31 cellular contexts compared by ENCODE assay signal in the genomic region with DNA sequence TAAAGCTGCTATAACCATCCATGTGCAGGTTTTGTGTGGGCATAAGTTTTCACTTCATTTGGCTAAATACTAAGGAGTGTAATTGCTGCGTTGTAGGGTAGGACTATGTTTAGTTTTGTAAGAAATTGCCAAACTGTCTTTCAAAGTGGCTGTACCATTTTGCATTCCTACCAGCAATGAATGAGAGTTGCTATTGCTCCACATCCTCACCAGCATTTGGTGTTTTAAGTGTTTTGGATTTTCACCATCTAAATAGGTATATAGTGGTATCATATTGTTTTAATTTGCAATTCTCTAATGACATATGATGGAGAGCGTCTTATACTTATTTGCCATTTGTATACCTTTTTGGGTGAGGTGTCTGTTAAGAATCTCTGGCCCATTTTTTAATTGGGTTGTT.
"Had no signal": no experiment of that assay in that cellular context is flagged by ENCODE, and none has a peak within 500 bp of the region (broad histone marks: within the 10 kb centered on the region; RNA-seq: fewer than 3 reads in every experiment).

No MANE protein-coding gene starts in this region.

- H3K27me3 ChIP-seq: neutrophil, ovary, right lobe of liver, sigmoid colon, stomach, thyroid gland, tibial nerve, upper lobe of left lung, vagina had no signal

- H3K36me3 ChIP-seq: neutrophil, ovary, right lobe of liver, thyroid gland had no signal

- FAIRE-seq: small intestine, urothelium cell line had no signal

- H3K27ac ChIP-seq: neutrophil, ovary, parathyroid adenoma, psoas muscle, right lobe of liver, sigmoid colon, stomach, thyroid gland, tibial nerve, upper lobe of left lung, vagina had no signal

- H3K27me3 Mint-ChIP-seq: naive thymus-derived CD8-positive, alpha-beta T cell; natural killer cell treated with Interleukin-12 subunit alpha and Interleukin-12 subunit beta and Interleukin-15 and Interleukin-18, amount 100 ng/mL, for 72 hours; progenitor cell of endocrine pancreas; stimulated activated naive B cell treated with anti-CD40 and anti-IgM and Interleukin-4, amounts not matched to agents 10 μg/mL and 1 μg/mL and 100 μg/mL, for 72 hours; stimulated activated naive CD8-positive, alpha-beta T cell treated with anti-CD3 and anti-CD28 coated beads, Interleukin-15, Interleukin-2, amounts not matched to agents 100 ng/mL and 50 ng/mL, for 24 hours had no signal

- H3K9me3 Mint-ChIP-seq: natural killer cell treated with Interleukin-12 subunit alpha and Interleukin-12 subunit beta and Interleukin-15 and Interleukin-18, amount 100 ng/mL, for 72 hours; stimulated activated effector memory CD8-positive, alpha-beta T cell treated with anti-CD3 and anti-CD28 coated beads, Interleukin-12 subunit alpha, Interleukin-12 subunit beta, amount 100 ng/mL, for 72 hours had no signal

- H3K27ac Mint-ChIP-seq: naive thymus-derived CD8-positive, alpha-beta T cell; natural killer cell treated with Interleukin-12 subunit alpha and Interleukin-12 subunit beta and Interleukin-15 and Interleukin-18, amount 100 ng/mL, for 72 hours; nephron progenitor cell; progenitor cell of endocrine pancreas; stimulated activated effector memory CD8-positive, alpha-beta T cell treated with anti-CD3 and anti-CD28 coated beads, Interleukin-12 subunit alpha, Interleukin-12 subunit beta, amount 100 ng/mL, for 72 hours; stimulated activated naive B cell treated with anti-CD40 and anti-IgM and Interleukin-4, amounts not matched to agents 10 μg/mL and 1 μg/mL and 100 μg/mL, for 72 hours; stimulated activated naive CD8-positive, alpha-beta T cell treated with anti-CD3 and anti-CD28 coated beads, Interleukin-15, Interleukin-2, amounts not matched to agents 100 ng/mL and 50 ng/mL, for 24 hours had no signal

- ATAC-seq: naive thymus-derived CD8-positive, alpha-beta T cell; natural killer cell treated with Interleukin-12 subunit alpha and Interleukin-12 subunit beta and Interleukin-15 and Interleukin-18, amount 100 ng/mL, for 72 hours; psoas muscle; right cardiac atrium; right lobe of liver; stimulated activated effector memory CD8-positive, alpha-beta T cell treated with anti-CD3 and anti-CD28 coated beads, Interleukin-12 subunit alpha, Interleukin-12 subunit beta, amount 100 ng/mL, for 72 hours; stimulated activated naive B cell treated with anti-CD40 and anti-IgM and Interleukin-4, amounts not matched to agents 10 μg/mL and 1 μg/mL and 100 μg/mL, for 72 hours had no signal

- H3K9me3 ChIP-seq: neutrophil, ovary, psoas muscle, right lobe of liver, sigmoid colon, stomach, thoracic aorta, thyroid gland, tibial nerve, upper lobe of left lung, vagina had no signal

- DNase-seq: naive thymus-derived CD8-positive, alpha-beta T cell; nephron progenitor cell; nucleus accumbens; ovary; posterior cingulate gyrus; psoas muscle; right cardiac atrium; right lobe of liver; sigmoid colon; small intestine; stimulated activated CD4-positive, alpha-beta T cell treated with anti-CD3 and anti-CD28 coated beads, Interleukin-15, amount 100 ng/mL, for 24 hours; stimulated activated CD4-positive, alpha-beta T cell treated with anti-CD3 and anti-CD28 coated beads, Interleukin-2, amount 100 ng/mL, for 24 hours; stimulated activated CD4-positive, alpha-beta T cell treated with anti-CD3 and anti-CD28 coated beads, Interleukin-2, amount 100 ng/mL, for 48 hours; stimulated activated CD4-positive, alpha-beta T cell treated with anti-CD3 and anti-CD28 coated beads, Interleukin-4, amount 100 ng/mL, for 24 hours; stimulated activated naive B cell treated with anti-CD40 and anti-IgM and Interleukin-4, amounts not matched to agents 10 μg/mL and 1 μg/mL and 100 μg/mL, for 72 hours; stimulated activated naive CD4-positive, alpha-beta T cell treated with Interleukin-2 at 50 U/mL for 16 hours; stomach; thyroid gland; trophoblast cell; upper lobe of left lung had no signal

- H3K4me3 ChIP-seq: ovary, psoas muscle, right lobe of liver, sigmoid colon, stomach, thoracic aorta, thyroid gland, tibial nerve, upper lobe of left lung, vagina had no signal

- H2AFZ ChIP-seq: parathyroid adenoma had no signal

- H3K9ac ChIP-seq: parathyroid adenoma had no signal

- H3K4me1 ChIP-seq: parathyroid adenoma, psoas muscle, right lobe of liver had no signal

- H3K4me3 Mint-ChIP-seq: naive thymus-derived CD8-positive, alpha-beta T cell; natural killer cell treated with Interleukin-12 subunit alpha and Interleukin-12 subunit beta and Interleukin-15 and Interleukin-18, amount 100 ng/mL, for 72 hours; nephron progenitor cell; neural crest cell; stimulated activated effector memory CD8-positive, alpha-beta T cell treated with anti-CD3 and anti-CD28 coated beads, Interleukin-12 subunit alpha, Interleukin-12 subunit beta, amount 100 ng/mL, for 72 hours; stimulated activated naive B cell treated with anti-CD40 and anti-IgM and Interleukin-4, amounts not matched to agents 10 μg/mL and 1 μg/mL and 100 μg/mL, for 72 hours; stimulated activated naive CD8-positive, alpha-beta T cell treated with anti-CD3 and anti-CD28 coated beads, Interleukin-15, Interleukin-2, amounts not matched to agents 100 ng/mL and 50 ng/mL, for 24 hours had no signal
